In the genomic region with DNA sequence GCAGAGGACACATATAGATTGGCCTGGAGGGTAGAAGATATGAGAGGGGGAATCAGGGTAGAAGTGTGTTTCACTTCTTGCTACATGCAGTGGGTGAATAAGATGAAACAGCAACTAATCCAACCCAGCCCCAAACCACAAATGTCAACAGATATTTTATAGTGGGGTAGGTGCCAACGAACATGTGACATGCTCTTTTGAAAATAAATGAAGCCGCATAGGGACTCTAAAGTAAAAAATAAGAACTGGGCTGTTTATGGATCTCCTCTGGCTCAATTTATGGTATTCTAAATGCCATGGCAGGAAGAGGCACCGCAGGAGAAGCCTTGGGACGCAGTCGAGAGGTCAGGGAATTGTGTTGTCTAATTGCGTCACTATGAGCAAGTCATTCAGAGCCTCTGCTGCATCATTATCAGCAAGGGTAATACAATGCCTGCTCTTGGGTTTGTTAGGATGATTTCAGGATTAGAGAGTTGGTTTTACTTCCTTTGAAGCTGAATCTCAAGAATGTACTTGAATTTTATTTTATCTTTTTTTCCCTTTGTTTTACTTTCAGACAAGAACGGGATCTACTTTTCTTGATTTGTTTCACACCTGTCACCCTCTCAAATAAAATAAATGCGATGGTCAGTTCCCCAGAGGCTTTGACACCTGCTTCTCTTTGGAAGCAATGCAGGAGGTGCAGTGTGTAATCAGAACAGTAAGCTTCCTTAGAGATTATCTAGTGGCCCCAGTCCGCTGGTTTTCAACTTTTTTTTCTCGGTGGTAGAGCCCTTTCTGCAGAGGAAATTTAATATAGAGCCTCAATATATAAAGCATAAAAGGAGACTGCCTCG, we compare ENCODE assay signal across 13 cellular contexts.
A peak's percentile ranks its signal among the peaks of the same experiment; 100 is the strongest.
DNase-seq lines count a peak whose midpoint lies in the region; ATAC-seq and TF ChIP-seq lines count a peak whose summit lies in the region.
"Had no signal": no experiment of that assay in that cellular context is flagged by ENCODE, and none has a peak within 500 bp of the region (broad histone marks: within the 10 kb centered on the region; RNA-seq: fewer than 3 reads in every experiment).

No MANE protein-coding gene starts in this region.

- H3K9ac ChIP-seq in Loucy (ENCODE audit: low read depth, low read length, poor library complexity, severe bottlenecking) (peak overlapping the region; percentile 53), SK-N-MC (ENCODE audit: insufficient read length) (no peak overlapping the region)

- peak overlapping the region; percentile 27 for H3K4me3 ChIP-seq in Loucy (ENCODE audit: low read length, poor library complexity, severe bottlenecking)
- no peak overlapping the region for H3K4me3 ChIP-seq in SK-N-MC

- H3K27me3 ChIP-seq in Loucy (ENCODE audit: insufficient read depth, low read length, poor library complexity, severe bottlenecking), result no peaks in the 10 kb centered on the region

- H3K9me3 Mint-ChIP-seq in CD14-positive monocyte (peaks cover 0 to 5% (median 2%) of the 10 kb centered on the region in 7 donors), naive B cell (peaks cover 0 to 5% (median 0%) of the 10 kb centered on the region in 7 donors)
- H3K9me3 Mint-ChIP-seq in activated T-helper 1 cell treated with anti-CD3 and anti-CD28 coated beads, Interleukin-12 subunit alpha, Interleukin-12 subunit beta, Interleukin-2, Interleukin-4 antibody, amounts not matched to agents 30 ng/mL and 10 ng/mL and 1 ng/mL, durations not matched to agents 14 hours and 24 hours and 36 hours, result no peaks in the 10 kb centered on the region
- H3K9me3 Mint-ChIP-seq: nephron had no signal

- H3K4me1 Mint-ChIP-seq in CD14-positive monocyte (peaks cover 31% of the 10 kb centered on the region), naive B cell (peaks cover 18 to 22% (median 19%) of the 10 kb centered on the region in 3 donors)
- H3K4me1 Mint-ChIP-seq in activated T-helper 1 cell treated with anti-CD3 and anti-CD28 coated beads, Interleukin-12 subunit alpha, Interleukin-12 subunit beta, Interleukin-2, Interleukin-4 antibody, amounts not matched to agents 30 ng/mL and 10 ng/mL and 1 ng/mL, durations not matched to agents 14 hours and 24 hours and 36 hours (ENCODE audit: low read depth), result no peaks in the 10 kb centered on the region

- DNase-seq in CD14-positive monocyte (ENCODE audit: low spot score), result no peak
- peak; percentile 3 for DNase-seq in SK-N-MC (ENCODE audit: low read depth, low spot score)
- no peak for DNase-seq in naive B cell
- no peak for DNase-seq in activated T-helper 1 cell treated with anti-CD3 and anti-CD28 coated beads, Interleukin-12 subunit alpha, Interleukin-12 subunit beta, Interleukin-2, Interleukin-4 antibody, amounts not matched to agents 30 ng/mL and 10 ng/mL and 1 ng/mL, durations not matched to agents 14 hours and 24 hours and 36 hours (ENCODE audit: low spot score)
- no peak for DNase-seq in activated naive CD4-positive, alpha-beta T cell treated with anti-CD3 and anti-CD28 coated beads, Interleukin-2, amount 50 U/mL, for 16 hours
- DNase-seq in DMS53 (lab: John Stamatoyannopoulos, UW), result no peak
- DNase-seq: Caco-2; effector memory CD4-positive, alpha-beta T cell; NCI-H2081 treated with DMSO at 0.1 percent for 48 hours had no signal

- ATAC-seq in naive B cell (ENCODE audit: low read depth in 2 of 2) (peak; percentile 80 to 86), HG02970 (IDR thresholded peaks at IDR 0.05; ENCODE audit: low FRiP score, unreplicated experiment) (no peak)

- H3K79me2 ChIP-seq in Loucy (ENCODE audit: insufficient read depth, low read length), result no peaks in the 10 kb centered on the region

- TF ChIP-seq CTCF in CD14-positive monocyte (IDR thresholded peaks at IDR 0.05) (no peak), Loucy (conservative IDR thresholded peaks at IDR 0.05; ENCODE audit: low read length) (no peak)

- no peaks in the 10 kb centered on the region for H3F3A ChIP-seq in Loucy (ENCODE audit: low read depth)

- peak overlapping the region; percentile 61 for H3K4me2 ChIP-seq in Loucy (ENCODE audit: low read depth, low read length, poor library complexity, severe bottlenecking)

- H3K27me3 Mint-ChIP-seq in CD14-positive monocyte (ENCODE audit: low read depth in 3 of 3) (no peaks in the 10 kb centered on the region), naive B cell (no peaks in the 10 kb centered on the region)
- no peaks in the 10 kb centered on the region for H3K27me3 Mint-ChIP-seq in activated T-helper 1 cell treated with anti-CD3 and anti-CD28 coated beads, Interleukin-12 subunit alpha, Interleukin-12 subunit beta, Interleukin-2, Interleukin-4 antibody, amounts not matched to agents 30 ng/mL and 10 ng/mL and 1 ng/mL, durations not matched to agents 14 hours and 24 hours and 36 hours (ENCODE audit: insufficient read depth)

- intact Hi-C loops in CD14-positive monocyte (cut with micrococcal nuclease), result no loop called here
- intact Hi-C loops in activated T-helper 1 cell treated with anti-CD3 and anti-CD28 coated beads, Interleukin-12 subunit alpha, Interleukin-12 subunit beta, Interleukin-2, Interleukin-4 antibody, amounts not matched to agents 30 ng/mL and 10 ng/mL and 1 ng/mL, durations not matched to agents 14 hours and 24 hours and 36 hours (cut with micrococcal nuclease), result no loop called here

- H3K27ac Mint-ChIP-seq in CD14-positive monocyte (peak overlapping the region; percentile 85 to 99 (median 93)), naive B cell (peak overlapping the region in 4 of 6 donors; percentile 7 to 53 (median 36))
- H3K27ac Mint-ChIP-seq in activated T-helper 1 cell treated with anti-CD3 and anti-CD28 coated beads, Interleukin-12 subunit alpha, Interleukin-12 subunit beta, Interleukin-2, Interleukin-4 antibody, amounts not matched to agents 30 ng/mL and 10 ng/mL and 1 ng/mL, durations not matched to agents 14 hours and 24 hours and 36 hours, result no peak overlapping the region
- H3K27ac Mint-ChIP-seq: activated naive CD4-positive, alpha-beta T cell treated with anti-CD3 and anti-CD28 coated beads, Interleukin-2, amount 50 U/mL, for 72 hours; nephron had no signal

- H3K4me3 Mint-ChIP-seq in CD14-positive monocyte (peak overlapping the region; percentile 49 to 80), naive B cell (peak overlapping the region in 5 of 8 donors; percentile 36 to 84 (median 71))
- H3K4me3 Mint-ChIP-seq in activated T-helper 1 cell treated with anti-CD3 and anti-CD28 coated beads, Interleukin-12 subunit alpha, Interleukin-12 subunit beta, Interleukin-2, Interleukin-4 antibody, amounts not matched to agents 30 ng/mL and 10 ng/mL and 1 ng/mL, durations not matched to agents 14 hours and 24 hours and 36 hours, result no peak overlapping the region
- H3K4me3 Mint-ChIP-seq: nephron had no signal

- H3K4me1 ChIP-seq in Loucy (ENCODE audit: insufficient read depth, low read length, poor library complexity, severe bottlenecking), result peaks cover 31% of the 10 kb centered on the region
- H3K4me1 ChIP-seq: Caco-2 had no signal

- H3K27ac ChIP-seq in SK-N-MC, result no peak overlapping the region

- H3K36me3 ChIP-seq in Loucy (ENCODE audit: insufficient read depth, low read length), result no peaks in the 10 kb centered on the region
- H3K36me3 ChIP-seq in SK-N-MC (ENCODE audit: insufficient read depth, low read length), result no peaks in the 10 kb centered on the region

- H3K36me3 Mint-ChIP-seq in CD14-positive monocyte (no peaks in the 10 kb centered on the region), naive B cell (no peaks in the 10 kb centered on the region)
- no peaks in the 10 kb centered on the region for H3K36me3 Mint-ChIP-seq in activated T-helper 1 cell treated with anti-CD3 and anti-CD28 coated beads, Interleukin-12 subunit alpha, Interleukin-12 subunit beta, Interleukin-2, Interleukin-4 antibody, amounts not matched to agents 30 ng/mL and 10 ng/mL and 1 ng/mL, durations not matched to agents 14 hours and 24 hours and 36 hours (ENCODE audit: low read depth)
- H3K36me3 Mint-ChIP-seq: activated naive CD4-positive, alpha-beta T cell treated with anti-CD3 and anti-CD28 coated beads, Interleukin-2, amount 50 U/mL, for 72 hours had no signal

- no peaks in the 10 kb centered on the region for H3K9me2 ChIP-seq in Loucy (replicated peaks; ENCODE audit: low read depth, low read length)

- H3K9me3 ChIP-seq in Loucy (ENCODE audit: insufficient read depth, low read depth, low read length), result no peaks in the 10 kb centered on the region
- H3K9me3 ChIP-seq in SK-N-MC (ENCODE audit: low read depth, low read length), result no peaks in the 10 kb centered on the region
- H3K9me3 ChIP-seq: Caco-2 had no signal

- H4K20me1 ChIP-seq in Loucy (ENCODE audit: insufficient read depth, low read length, poor library complexity, severe bottlenecking), result no peaks in the 10 kb centered on the region

- peak overlapping the region; percentile 4; the same call in 1 of the 2 replicates for H2AFZ ChIP-seq in Loucy (ENCODE audit: low read length)
